14 cellular contexts compared by ENCODE assay signal in the genomic region with DNA sequence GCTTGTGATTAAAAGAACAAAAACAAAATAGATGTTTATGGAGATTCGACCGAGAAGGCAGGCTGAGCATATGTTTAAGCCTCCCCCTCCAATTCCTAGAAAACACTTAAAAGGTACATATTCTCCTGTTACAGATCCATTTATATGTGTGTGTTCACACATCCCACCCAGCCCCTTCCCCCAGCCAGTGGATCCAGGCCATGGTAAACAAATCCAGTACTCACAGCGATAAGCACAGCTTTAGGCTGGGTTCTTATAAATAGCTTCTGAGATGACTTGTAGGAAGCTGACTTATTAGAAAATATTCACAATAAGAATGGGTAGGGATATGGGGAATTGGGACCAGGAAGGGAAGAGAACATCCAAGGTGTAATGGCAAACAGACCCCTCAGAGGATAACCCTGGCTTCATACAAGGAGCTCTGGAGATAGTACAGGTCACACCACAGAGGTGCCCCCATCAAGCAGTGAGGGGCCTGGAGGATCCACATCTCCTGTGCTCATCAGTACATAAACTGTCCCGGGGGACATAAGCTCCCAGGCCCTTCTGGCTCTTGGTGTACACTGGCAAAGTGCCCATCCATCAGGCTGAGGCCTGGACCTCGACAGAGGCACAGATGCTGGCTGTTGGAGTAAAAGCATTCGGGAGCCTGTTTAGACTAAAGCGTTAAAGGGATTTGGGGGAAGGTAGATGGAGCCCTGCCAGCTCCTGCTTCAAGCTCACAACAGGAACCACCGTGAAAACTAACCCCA.
DNase-seq lines count a peak whose midpoint lies in the region; ATAC-seq, FAIRE-seq and TF ChIP-seq lines count a peak whose summit lies in the region.
"Had no signal": no experiment of that assay in that cellular context is flagged by ENCODE, and none has a peak within 500 bp of the region (broad histone marks: within the 10 kb centered on the region; RNA-seq: fewer than 3 reads in every experiment).

No MANE protein-coding gene starts in this region.

- H3K27ac ChIP-seq in HCT116 (ENCODE audit: low read depth, low read length), result no peak overlapping the region
- H3K27ac ChIP-seq in H1 (ENCODE audit: low read depth, low read length), result no peak overlapping the region
- H3K27ac ChIP-seq: HL-60 had no signal

- no peak overlapping the region for H3K23ac ChIP-seq in H1 (ENCODE audit: insufficient read length)

- H4K20me1 ChIP-seq in HCT116 (ENCODE audit: insufficient read depth), result no peaks in the 10 kb centered on the region
- no peaks in the 10 kb centered on the region for H4K20me1 ChIP-seq in H1 (replicated peaks in 1 of 2; ENCODE audit: control insufficient read depth in 1 of 2, insufficient read depth in 2 of 2, low read length in 2 of 2)

- intact Hi-C loops in HCT116 (cut with micrococcal nuclease), result no loop called here

- no peak overlapping the region for H2AK5ac ChIP-seq in H1 (ENCODE audit: low read depth, low read length)

- H3K79me1 ChIP-seq in H1 (ENCODE audit: low read depth, low read length), result no peaks in the 10 kb centered on the region

- CTCF ChIA-PET in HCT116 (lab: Charles Lee), result no interaction called here
- CTCF ChIA-PET in H1 (lab: Charles Lee; ENCODE audit: partially characterized antibody), result interaction anchor here (0.6 to 2.1 kb wide), 4 partner anchors 9 to 168 kb away, joined by 3 to 5 read pairs (median 4); no protein-coding TSS in a partner anchor

- H3K27me3 ChIP-seq in HCT116 (ENCODE audit: insufficient read depth, low read length), result no peaks in the 10 kb centered on the region
- H3K27me3 ChIP-seq in H1 (replicated peaks in 1 of 4; ENCODE audit: control insufficient read depth in 3 of 4, extremely low read depth in 1 of 4, insufficient read depth in 3 of 4, low read length in 3 of 4), result no peaks in the 10 kb centered on the region

- H3K9me2 ChIP-seq in HCT116 (ENCODE audit: insufficient read depth), result no peaks in the 10 kb centered on the region

- no peak for ATAC-seq in HCT116

- TF ChIP-seq EP300 in H1 (IDR thresholded peaks at IDR 0.05; ENCODE audit: borderline replicate concordance in 1 of 2, low read depth in 2 of 2, low read length in 2 of 2), result no peak

- POLR2A ChIA-PET in HCT116 (lab: Charles Lee), result no interaction called here
- POLR2A ChIA-PET in H1 (lab: Charles Lee; ENCODE audit: partially characterized antibody), result interaction anchor here (0.5 to 0.9 kb wide), 5 partner anchors 32 to 255 kb away, joined by 3 read pairs; a partner anchor contains a TSS

- no peak overlapping the region for H3K56ac ChIP-seq in H1 (replicated peaks; ENCODE audit: insufficient read length, low read depth, low read length)

- H3K4me2 ChIP-seq in HCT116 (ENCODE audit: low read length), result no peak overlapping the region
- peak overlapping the region in 1 of 2 experiments; percentile 51; a peak in 1 of 4 replicates for H3K4me2 ChIP-seq in H1 (ENCODE audit: insufficient read depth in 1 of 2, low read depth in 2 of 2, low read length in 2 of 2)

- no peak for DNase-seq in HCT116 (ENCODE audit: low read depth, low spot score)
- peak; percentile 88 for DNase-seq in NCI-H524 treated with DMSO at 0.1 percent for 48 hours (lab: John Stamatoyannopoulos, UW)
- DNase-seq in H1 (ENCODE audit: low read depth in 1 of 2, low spot score in 2 of 2), result no peak
- peak; percentile 69 for DNase-seq in skeletal muscle cell (ENCODE audit: low read depth)
- DNase-seq in LoVo (ENCODE audit: low spot score), result no peak
- no peak for DNase-seq in NK-92 treated with Interleukin-12 subunit alpha and Interleukin-12 subunit beta, amount 100 ng/mL, for 24 hours (lab: John Stamatoyannopoulos, UW)
- DNase-seq in activated CD8-positive, alpha-beta memory T cell treated with anti-CD3 and anti-CD28 coated beads for 24 hours, result no peak
- DNase-seq: MM.1S; RPMI8226; stimulated activated naive CD4-positive, alpha-beta T cell treated with Interleukin-2 at 50 U/mL for 16 hours had no signal

- no peak overlapping the region for H3K9ac ChIP-seq in HCT116 (ENCODE audit: low read length)
- no peak overlapping the region for H3K9ac ChIP-seq in H1 (replicated peaks in 1 of 4; ENCODE audit: extremely low read depth in 1 of 4, low read depth in 3 of 4, low read length in 3 of 4)

- H3K36me3 ChIP-seq in HCT116 (ENCODE audit: control insufficient read depth in 1 of 2, insufficient read depth in 2 of 2, low read length in 2 of 2) (no peaks in the 10 kb centered on the region), H1 (ENCODE audit: control insufficient read depth in 2 of 4, insufficient read depth in 4 of 4, low read length in 3 of 4) (no peaks in the 10 kb centered on the region)

- TF ChIP-seq RAD21 in HCT116 (IDR thresholded peaks at IDR 0.05; ENCODE audit: low read depth), result no peak
- TF ChIP-seq RAD21 in H1 (IDR thresholded peaks at IDR 0.05 in 1 of 2, conservative IDR thresholded peaks at IDR 0.05 in 1 of 2; ENCODE audit: low read depth in 2 of 2, low read length in 2 of 2), result no peak

- no TSS peak for BruUV-seq in HCT116 (replicated peaks; lab: Mats Ljungman, UMichigan)

- WGBS in H1 (ENCODE audit: extremely low coverage in 1 of 2, insufficient coverage in 1 of 2, insufficient read length in 1 of 2, insufficient replicate concordance in 2 of 2, low coverage in 1 of 2, low lambda C conversion rate in 2 of 2, missing lambda C conversion rate in 1 of 2), 2 experiments, result 66% methylated on average over 8 of the region's 8 CpGs; no CpG with 5 or more reads in 1 of the 2 experiments

- no peak overlapping the region for H4K91ac ChIP-seq in H1 (replicated peaks; ENCODE audit: insufficient read length, low read length)

- H3K79me2 ChIP-seq in HCT116 (ENCODE audit: insufficient read depth, low read length) (no peaks in the 10 kb centered on the region), H1 (ENCODE audit: control insufficient read depth in 1 of 2, insufficient read depth in 2 of 2, low read length in 2 of 2) (no peaks in the 10 kb centered on the region)

- H2BK15ac ChIP-seq in H1 (ENCODE audit: low read length), result no peak overlapping the region

- no peak overlapping the region for H3K14ac ChIP-seq in H1 (ENCODE audit: insufficient read length)

- no peak overlapping the region for H3K4me3 ChIP-seq in HCT116 (replicated peaks in 1 of 2; ENCODE audit: low read depth in 1 of 2, low read length in 2 of 2)
- no peak overlapping the region for H3K4me3 ChIP-seq in H1 (ENCODE audit: extremely low read depth in 1 of 4, insufficient read depth in 2 of 4, low read depth in 3 of 4, low read length in 4 of 4)
- no peak overlapping the region for H3K4me3 ChIP-seq in skeletal muscle cell (ENCODE audit: low read depth, low read length)

- H3K23me2 ChIP-seq in H1 (ENCODE audit: low read depth, low read length), result no peaks in the 10 kb centered on the region

- H3K4ac ChIP-seq in H1 (replicated peaks; ENCODE audit: insufficient read length, low read depth, low read length), result peak overlapping the region; percentile 57

- H2BK120ac ChIP-seq in H1 (replicated peaks; ENCODE audit: low read depth, low read length), result peak overlapping the region; percentile 30

- H2BK20ac ChIP-seq in H1 (ENCODE audit: low read length), result no peak overlapping the region

- no peak for FAIRE-seq in H1 (lab: Jason Lieb, UNC)
- FAIRE-seq: bronchial epithelial cell, GM12891, keratinocyte had no signal

- H3K4me1 ChIP-seq in HCT116 (ENCODE audit: control insufficient read depth in 1 of 2, insufficient read depth in 2 of 2, low read length in 2 of 2) (peaks cover 31 to 68% of the 10 kb centered on the region in 2 experiments), H1 (replicated peaks in 1 of 4; ENCODE audit: control insufficient read depth in 3 of 4, insufficient read depth in 4 of 4, low read length in 3 of 4) (peaks cover 6 to 13% (median 9%) of the 10 kb centered on the region in 4 experiments; a peak in 6 of 7 replicates)

- RAD21 ChIA-PET in HCT116 (lab: Charles Lee; ENCODE audit: low non-redundant PET in 1 of 2, low total read pairs in 2 of 2, uncharacterized antibody in 2 of 2, unreplicated experiment in 2 of 2), result no interaction called here

- no peak overlapping the region for H2BK5ac ChIP-seq in H1 (ENCODE audit: low read depth, low read length)

- no peak overlapping the region for H4K5ac ChIP-seq in H1 (ENCODE audit: insufficient read length, low read depth, low read length)

- no peak overlapping the region for H3K18ac ChIP-seq in H1 (ENCODE audit: extremely low read depth, low read length)

- no peak for TF ChIP-seq POLR2A in HCT116 (IDR thresholded peaks at IDR 0.05; ENCODE audit: borderline replicate concordance, extremely low read depth, insufficient read depth, insufficient read length)
- no peak for TF ChIP-seq POLR2A in H1 (IDR thresholded peaks at IDR 0.05; ENCODE audit: control extremely low read depth in 1 of 2, low read depth in 2 of 2, low read length in 2 of 2)

- H2BK12ac ChIP-seq in H1 (ENCODE audit: low read depth, low read length), result no peak overlapping the region; the same call in 1 of the 2 replicates

- TF ChIP-seq CTCF in HCT116 (IDR thresholded peaks at IDR 0.05 in 2 of 3, conservative IDR thresholded peaks at IDR 0.05 in 1 of 3; ENCODE audit: borderline replicate concordance in 1 of 3, insufficient read depth in 1 of 3, low read depth in 2 of 3, low read length in 2 of 3) (no peak), H1 (IDR thresholded peaks at IDR 0.05; ENCODE audit: control extremely low read depth in 1 of 3, insufficient read depth in 1 of 3, low read depth in 1 of 3, low read length in 3 of 3) (no peak)

- peak overlapping the region; percentile 70 for H2AFZ ChIP-seq in HCT116 (ENCODE audit: low read depth, low read length, poor library complexity, severe bottlenecking)
- H2AFZ ChIP-seq in H1 (ENCODE audit: low read length), result 0 out of 2 replicates have a peak overlapping the region, but pooled peaks have one; percentile 27

- H3K9me3 ChIP-seq in HCT116 (ENCODE audit: control insufficient read depth in 1 of 2, insufficient read depth in 1 of 2, low read depth in 1 of 2, low read length in 2 of 2) (no peaks in the 10 kb centered on the region), H1 (ENCODE audit: insufficient read depth in 2 of 2, low read depth in 1 of 2, low read length in 1 of 2) (no peaks in the 10 kb centered on the region)

- no peak overlapping the region for H4K8ac ChIP-seq in H1 (ENCODE audit: extremely low read depth, insufficient read depth, low read length)

TF ChIP-seq in HCT116, 20 proteins besides CTCF, POLR2A, EP300 and RAD21:
- TF ChIP-seq EZH2phosphoT487 (IDR thresholded peaks at IDR 0.05; ENCODE audit: borderline replicate concordance), result no peak
- TF ChIP-seq ELF1 (IDR thresholded peaks at IDR 0.05; ENCODE audit: borderline replicate concordance, low read depth), result no peak

TF ChIP-seq in H1, 55 proteins besides CTCF, POLR2A, EP300 and RAD21 (continues in another document):
- TF ChIP-seq RFX5 (IDR thresholded peaks at IDR 0.05; ENCODE audit: borderline replicate concordance, low read depth, low read length) (no peak), YY1 (IDR thresholded peaks at IDR 0.05; ENCODE audit: low read depth, low read length) (no peak)
- TF ChIP-seq, protein P1, sequence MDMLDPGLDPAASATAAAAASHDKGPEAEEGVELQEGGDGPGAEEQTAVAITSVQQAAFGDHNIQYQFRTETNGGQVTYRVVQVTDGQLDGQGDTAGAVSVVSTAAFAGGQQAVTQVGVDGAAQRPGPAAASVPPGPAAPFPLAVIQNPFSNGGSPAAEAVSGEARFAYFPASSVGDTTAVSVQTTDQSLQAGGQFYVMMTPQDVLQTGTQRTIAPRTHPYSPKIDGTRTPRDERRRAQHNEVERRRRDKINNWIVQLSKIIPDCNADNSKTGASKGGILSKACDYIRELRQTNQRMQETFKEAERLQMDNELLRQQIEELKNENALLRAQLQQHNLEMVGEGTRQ (IDR thresholded peaks at IDR 0.05; ENCODE audit: low read length), result no peak

Comparison
In these comparisons a context has a peak if more than half of its experiments do, and no peak if none do; other contexts are left out.
1. DNase-seq: peak in NCI-H524 treated with DMSO at 0.1 percent for 48 hours (single experiment) and skeletal muscle cell (single experiment); none in HCT116 (single experiment), H1 (0 of 2), LoVo (single experiment), NK-92 treated with Interleukin-12 subunit alpha and Interleukin-12 subunit beta, amount 100 ng/mL, for 24 hours (single experiment) and activated CD8-positive, alpha-beta memory T cell treated with anti-CD3 and anti-CD28 coated beads for 24 hours (single experiment).